ENCODE assay signal across 8 cellular contexts in genomic region chr13:92591117-92591516, GRCh38.
"Had no signal": no experiment of that assay in that cellular context is flagged by ENCODE, and none has a peak within 500 bp of the region (broad histone marks: within the 10 kb centered on the region; RNA-seq: fewer than 3 reads in every experiment).

No MANE protein-coding gene starts in this region.

- H3K27me3 Mint-ChIP-seq: IgD-negative memory B cell had no signal

- FAIRE-seq: HepG2 had no signal

- H3K4me3 ChIP-seq: GM23248, HAP-1 had no signal

- H3K36me3 ChIP-seq: HAP-1 had no signal

- H3K27ac ChIP-seq: GM23248, HL-60 had no signal

- H3K27ac Mint-ChIP-seq: HFFc6, IgD-negative memory B cell had no signal

- DNase-seq: GM23248, GOT3, H7, HFFc6 had no signal

- H3K9me3 ChIP-seq: HAP-1 had no signal

- H2AFZ ChIP-seq: GM23248 had no signal

- H3K9ac ChIP-seq: GM23248 had no signal

- H3K4me1 ChIP-seq: HAP-1 had no signal

- H3K36me3 Mint-ChIP-seq: IgD-negative memory B cell had no signal

- H3K4me3 Mint-ChIP-seq: HFFc6, IgD-negative memory B cell had no signal

- H3K4me1 Mint-ChIP-seq: IgD-negative memory B cell had no signal
